Comparison of ENCODE assay signal across 14 cellular contexts in the genomic region with DNA sequence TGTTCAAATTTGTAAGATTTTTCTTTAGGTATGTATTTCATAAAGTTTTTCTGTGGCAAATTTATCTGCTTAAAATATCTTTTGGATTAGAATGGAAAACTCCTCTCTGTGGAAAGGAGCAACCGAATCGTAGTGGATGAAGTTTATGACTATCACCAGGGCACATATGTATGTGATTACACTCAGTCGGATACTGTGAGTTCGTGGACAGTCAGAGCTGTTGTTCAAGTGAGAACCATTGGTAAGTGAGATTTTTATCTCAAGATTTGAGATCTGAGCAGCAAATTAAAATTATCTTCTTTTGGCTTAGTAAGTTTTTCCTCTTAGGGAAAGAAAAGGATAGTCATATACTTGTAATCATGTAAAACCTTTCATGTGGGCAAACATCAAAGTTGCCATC. TPM values are rescaled to one million over a fixed set of nuclear protein-coding genes. Genes with fewer than 3 reads are reported as not detected.
"Had no signal": no experiment of that assay in that cellular context is flagged by ENCODE, and none has a peak within 500 bp of the region (broad histone marks: within the 10 kb centered on the region; RNA-seq: fewer than 3 reads in every experiment).

No MANE protein-coding gene starts in this region.

- H3K4me3 Mint-ChIP-seq: T-cell had no signal

- H3K4me1 ChIP-seq: gastroesophageal sphincter, thyroid gland had no signal

- H3K9me3 ChIP-seq: gastroesophageal sphincter, thyroid gland had no signal

- H3K9me3 Mint-ChIP-seq: T-cell had no signal

- H3K27me3 ChIP-seq: hepatocyte, thyroid gland had no signal

- DNase-seq: activated CD8-positive, alpha-beta memory T cell treated with anti-CD3 and anti-CD28 coated beads, Interleukin-2, amount 50 U/mL, for 4 hours; activated gamma-delta T cell; dermis blood vessel endothelial cell; left ventricle myocardium superior; stimulated activated CD4-positive, alpha-beta T cell treated with anti-CD3 and anti-CD28 coated beads, Interleukin-4, amount 100 ng/mL, for 1 hour; T-cell; thyroid gland had no signal

- ATAC-seq: gastroesophageal sphincter, left ventricle myocardium superior, T-cell had no signal

- H3K27ac ChIP-seq: gastroesophageal sphincter, hepatocyte, SK-N-MC, thyroid gland had no signal

- H3K27me3 Mint-ChIP-seq: T-cell had no signal

- H3K4me3 ChIP-seq: gastroesophageal sphincter, hepatocyte, SK-N-MC, thyroid gland had no signal

- H3K36me3 ChIP-seq: gastroesophageal sphincter, thyroid gland had no signal

RNA-seq across cellular contexts. Expression of a gene that starts 14.2 kb away (rescaled TPM):
- total RNA-seq: cerebellum, dermis blood vessel endothelial cell, kidney epithelial cell, osteocyte had no signal
- polyA plus RNA-seq: hepatocyte, neural cell had no signal

RNA-seq across cellular contexts. Expression of a gene that starts 35.9 kb away (rescaled TPM):
- total RNA-seq: cerebellum, dermis blood vessel endothelial cell, left ventricle myocardium superior, osteocyte, thyroid gland had no signal
